Comparison of ENCODE assay signal across 8 cellular contexts in genomic region chrX:48897621-48898306, GRCh38. TPM values are rescaled to one million over a fixed set of nuclear protein-coding genes. Genes with fewer than 3 reads are reported as not detected.
A peak's percentile ranks its signal among the peaks of the same experiment; 100 is the strongest.
DNase-seq lines count a peak whose midpoint lies in the region; ATAC-seq and TF ChIP-seq lines count a peak whose summit lies in the region.

PQBP1 (plus strand) TSS chrX:48897930; CDS start chrX:48898510, 580 bp downstream.
TIMM17B (minus strand) TSS chrX:48897768; CDS start chrX:48897749, 19 bp downstream.

- DNase-seq in BJ (ENCODE audit: low read depth): peak; percentile 81
- DNase-seq in NCI-H526 treated with DMSO at 0.1 percent for 48 hours (lab: John Stamatoyannopoulos, UW): peak; percentile 89
- peak; percentile 96 for DNase-seq in activated CD4-positive, alpha-beta T cell treated with anti-CD3 and anti-CD28 coated beads, Interleukin-2, amount 10 ng/mL, durations not matched to agents 24 days and 14 days
- DNase-seq in coronary artery (ENCODE audit: low spot score): peak; percentile 93
- DNase-seq in left colon: peak; percentile 88 to 93
- DNase-seq in stimulated activated CD4-positive, alpha-beta T cell treated with anti-CD3 and anti-CD28 coated beads, Interleukin-1b, Interleukin-23, amount 100 ng/mL, for 48 hours: peak; percentile 88

- POLR2A ChIA-PET in BJ (lab: Charles Lee): interaction anchor here (0.5 to 1.2 kb wide), 2 partner anchors 47 to 96 kb away, joined by 3 read pairs; partner anchors contain the start of gene HDAC6

- H3K36me3 ChIP-seq in BJ (ENCODE audit: control insufficient read depth, insufficient read depth, low read length): peaks cover 13% of the 10 kb centered on the region; the same call in 1 of the 2 replicates

- H3K4me1 Mint-ChIP-seq in activated CD4-positive, alpha-beta T cell treated with anti-CD3 and anti-CD28 coated beads, Interleukin-2, amount 10 ng/mL, durations not matched to agents 24 days and 14 days: peaks cover 16% of the 10 kb centered on the region

- H3K4me3 Mint-ChIP-seq in activated CD4-positive, alpha-beta T cell treated with anti-CD3 and anti-CD28 coated beads, Interleukin-2, amount 10 ng/mL, durations not matched to agents 24 days and 14 days: peak within 1 kb of the TSS; percentile 83

- CTCF ChIA-PET in BJ (lab: Yijun Ruan, JAX): interaction anchor here (1.2 kb wide), 1 partner anchor 146 kb away, joined by 3 read pairs; the partner anchor contains the start of gene TFE3

- no peaks in the 10 kb centered on the region for H3K9me3 Mint-ChIP-seq in activated CD4-positive, alpha-beta T cell treated with anti-CD3 and anti-CD28 coated beads, Interleukin-2, amount 10 ng/mL, durations not matched to agents 24 days and 14 days

- peak within 1 kb of the TSS; percentile 79 for H3K4me3 ChIP-seq in BJ (ENCODE audit: low read depth, low read length)
- peak within 1 kb of the TSS; percentile 75 for H3K4me3 ChIP-seq in coronary artery

- H3K27me3 ChIP-seq in BJ (ENCODE audit: control insufficient read depth, insufficient read depth, low read length): no peaks in the 10 kb centered on the region

- peak; percentile 81 for ATAC-seq in GM19324 (IDR thresholded peaks at IDR 0.05; ENCODE audit: low FRiP score, unreplicated experiment)
- ATAC-seq in HG03469 (IDR thresholded peaks at IDR 0.05; ENCODE audit: unreplicated experiment): peak; percentile 88
- ATAC-seq in left colon: peak; percentile 90

- H3K36me3 Mint-ChIP-seq in activated CD4-positive, alpha-beta T cell treated with anti-CD3 and anti-CD28 coated beads, Interleukin-2, amount 10 ng/mL, durations not matched to agents 24 days and 14 days (ENCODE audit: low read depth): peaks cover 30% of the 10 kb centered on the region

- H3K27ac Mint-ChIP-seq in activated CD4-positive, alpha-beta T cell treated with anti-CD3 and anti-CD28 coated beads, Interleukin-2, amount 10 ng/mL, durations not matched to agents 24 days and 14 days: peak within 1 kb of the TSS; percentile 95

- no peaks in the 10 kb centered on the region for H3K27me3 Mint-ChIP-seq in activated CD4-positive, alpha-beta T cell treated with anti-CD3 and anti-CD28 coated beads, Interleukin-2, amount 10 ng/mL, durations not matched to agents 24 days and 14 days

- H3K27ac ChIP-seq in coronary artery: peak within 1 kb of the TSS; percentile 83 to 96

- intact Hi-C loops in activated CD4-positive, alpha-beta T cell treated with anti-CD3 and anti-CD28 coated beads, Interleukin-2, amount 10 ng/mL, durations not matched to agents 24 days and 14 days (cut with micrococcal nuclease): loop anchor here (1.0 to 10.0 kb wide), 7 partner anchors 14 to 253 kb away; partner anchors contain the start of genes HDAC6, OTUD5, PIM2 and SLC35A2
- intact Hi-C loops in left colon (cut with DNase I, micrococcal nuclease): no loop called here

- TF ChIP-seq CTCF in BJ (IDR thresholded peaks at IDR 0.05; ENCODE audit: insufficient read depth, low read depth, low read length) (no peak), coronary artery (IDR thresholded peaks at IDR 0.05) (no peak)

RNA-seq across cellular contexts. Expression of gene PQBP1, which starts in this region (rescaled TPM):
- 63.8 and 89.6 TPM in 2 replicates for polyA plus RNA-seq in BJ (2011; rRNA removed)
- 32.0 and 36.7 TPM in 2 replicates for polyA minus RNA-seq in BJ (2011; rRNA and poly(A)+ RNA removed)
- total RNA-seq in activated CD4-positive, alpha-beta T cell treated with anti-CD3 and anti-CD28 coated beads, Interleukin-2, amount 10 ng/mL, durations not matched to agents 24 days and 14 days: 104 and 114 TPM in 2 replicates
- 10 to 100 TPM; 68.8 to 70.5 TPM for total RNA-seq in left colon

RNA-seq across cellular contexts. Expression of gene TIMM17B, which starts in this region (rescaled TPM):
- polyA plus RNA-seq in BJ (2011; rRNA removed): 50.2 and 68.4 TPM in 2 replicates
- polyA minus RNA-seq in BJ (2011; rRNA and poly(A)+ RNA removed): 21.9 and 29.3 TPM in 2 replicates
- total RNA-seq in activated CD4-positive, alpha-beta T cell treated with anti-CD3 and anti-CD28 coated beads, Interleukin-2, amount 10 ng/mL, durations not matched to agents 24 days and 14 days: 72.0 and 75.1 TPM in 2 replicates
- 10 to 100 TPM; 44.6 to 46.7 TPM for total RNA-seq in left colon

Comparison
In these comparisons a context has a peak if more than half of its experiments do, and no peak if none do; other contexts are left out.
1. Peak in every context shown above with its lines: DNase-seq, ATAC-seq, H3K4me3 ChIP-seq and H3K27ac ChIP-seq.